Comparison of ENCODE assay signal across 9 cellular contexts in the genomic region with DNA sequence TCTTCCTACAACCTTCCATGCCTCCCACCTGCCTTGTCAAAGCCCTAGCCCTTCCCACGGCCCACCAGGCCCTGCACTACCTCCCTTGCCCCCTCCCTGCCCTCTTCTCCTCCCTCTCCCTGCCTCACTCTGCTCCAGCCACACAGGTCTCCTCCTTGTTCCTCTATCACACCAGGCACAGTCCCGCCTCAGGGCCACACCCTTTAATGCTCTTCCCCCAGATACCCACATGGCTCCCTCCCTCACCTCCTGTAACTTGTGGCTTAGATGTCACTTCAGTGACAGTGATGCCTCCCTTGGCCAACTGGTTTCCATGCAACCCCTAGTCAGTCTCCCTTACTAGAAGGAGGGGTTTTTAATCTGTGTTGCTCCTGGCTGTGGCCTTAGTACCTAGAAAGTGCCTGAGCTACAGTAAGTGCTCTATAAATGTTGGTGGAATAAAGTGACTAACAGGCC. TPM values are rescaled to one million over a fixed set of nuclear protein-coding genes. Genes with fewer than 3 reads are reported as not detected.
DNase-seq lines count a peak whose midpoint lies in the region; ATAC-seq and TF ChIP-seq lines count a peak whose summit lies in the region.
"Had no signal": no experiment of that assay in that cellular context is flagged by ENCODE, and none has a peak within 500 bp of the region (broad histone marks: within the 10 kb centered on the region; RNA-seq: fewer than 3 reads in every experiment).

No MANE protein-coding gene starts in this region.

- H3K4me1 Mint-ChIP-seq in activated T-cell treated with anti-CD3 and anti-CD28 coated beads, Interleukin-2, amount 50 U/mL, for 72 hours (ENCODE audit: low read depth): peaks cover 44% of the 10 kb centered on the region
- H3K4me1 Mint-ChIP-seq in T-helper 17 cell: peaks cover 29% of the 10 kb centered on the region
- peaks cover 51% of the 10 kb centered on the region for H3K4me1 Mint-ChIP-seq in stimulated activated naive CD8-positive, alpha-beta T cell treated with anti-CD3 and anti-CD28 coated beads, Interleukin-15, amount 100 ng/mL, for 72 hours

- H3K36me3 Mint-ChIP-seq in activated T-cell treated with anti-CD3 and anti-CD28 coated beads, Interleukin-2, amount 50 U/mL, for 72 hours (ENCODE audit: insufficient read depth in 2 of 2): peaks cover 5 to 6% of the 10 kb centered on the region in 2 donors
- peaks cover 3% of the 10 kb centered on the region for H3K36me3 Mint-ChIP-seq in T-helper 17 cell (ENCODE audit: low read depth)

- DNase-seq in activated T-cell treated with anti-CD3 and anti-CD28 coated beads, Interleukin-2, amount 50 U/mL, for 72 hours: no peak
- no peak for DNase-seq in activated T-cell treated with anti-CD3 and anti-CD28 coated beads, Interleukin-2, amount 50 U/mL, for 48 hours
- DNase-seq in T-helper 17 cell (no peak), heart left ventricle (no peak), ACHN (no peak), NCI-H128 (lab: John Stamatoyannopoulos, UW; ENCODE audit: unreplicated experiment) (no peak)
- no peak for DNase-seq in stimulated activated naive CD8-positive, alpha-beta T cell treated with anti-CD3 and anti-CD28 coated beads, Interleukin-15, amount 100 ng/mL, for 72 hours
- DNase-seq: activated effector memory CD4-positive, alpha-beta T cell treated with Interleukin-2 at 50 U/mL for 16 hours had no signal

- H3K27me3 ChIP-seq in esophagus (ENCODE audit: control insufficient read depth in 1 of 2, insufficient read depth in 2 of 2, low read length in 2 of 2): no peaks in the 10 kb centered on the region
- no peaks in the 10 kb centered on the region for H3K27me3 ChIP-seq in heart left ventricle

- peak overlapping the region; percentile 35 to 56 for H3K27ac ChIP-seq in esophagus (ENCODE audit: low read depth in 2 of 2, low read length in 1 of 2)
- no peak overlapping the region for H3K27ac ChIP-seq in heart left ventricle

- in situ Hi-C loops in ACHN (cut with HindIII; ENCODE audit: low pct_ligation_motif_present, low pct_unique_long_range_greater_than_20kb, low sequenced_read_pairs): no loop called here

- H3K27ac Mint-ChIP-seq in activated T-cell treated with anti-CD3 and anti-CD28 coated beads, Interleukin-2, amount 50 U/mL, for 72 hours: peak overlapping the region; percentile 40
- H3K27ac Mint-ChIP-seq in T-helper 17 cell: peak overlapping the region; percentile 97
- peak overlapping the region in 1 of 2 donors; percentile 62 for H3K27ac Mint-ChIP-seq in stimulated activated naive CD8-positive, alpha-beta T cell treated with anti-CD3 and anti-CD28 coated beads, Interleukin-15, amount 100 ng/mL, for 72 hours

- peaks cover 0 to 15% of the 10 kb centered on the region in 2 donors for H3K4me1 ChIP-seq in esophagus (ENCODE audit: control insufficient read depth in 2 of 2, insufficient read depth in 2 of 2, low read length in 1 of 2)
- H3K4me1 ChIP-seq in heart left ventricle: peaks cover 0 to 27% (median 15%) of the 10 kb centered on the region in 12 donors

- ATAC-seq in activated T-cell treated with anti-CD3 and anti-CD28 coated beads, Interleukin-2, amount 50 U/mL, for 72 hours (replicated peaks in 1 of 2): no peak
- ATAC-seq in T-helper 17 cell (no peak), heart left ventricle (no peak)
- no peak for ATAC-seq in stimulated activated naive CD8-positive, alpha-beta T cell treated with anti-CD3 and anti-CD28 coated beads, Interleukin-15, amount 100 ng/mL, for 72 hours

- H3K36me3 ChIP-seq in esophagus (ENCODE audit: control insufficient read depth in 2 of 2, insufficient read depth in 2 of 2, low read length in 1 of 2) (peaks cover 0 to 11% of the 10 kb centered on the region in 2 donors), heart left ventricle (peaks cover 0 to 42% (median 34%) of the 10 kb centered on the region in 9 donors)

- WGBS in esophagus, 2 donors: 41 to 53% methylated on average over 2 of the region's 2 CpGs
- 67 to 91% (median 82%) methylated on average over 2 of the region's 2 CpGs for WGBS in heart left ventricle, 4 donors

- H3K4me3 Mint-ChIP-seq in activated T-cell treated with anti-CD3 and anti-CD28 coated beads, Interleukin-2, amount 50 U/mL, for 72 hours: peak overlapping the region; percentile 78 to 97
- peak overlapping the region; percentile 78 for H3K4me3 Mint-ChIP-seq in T-helper 17 cell
- H3K4me3 Mint-ChIP-seq in stimulated activated naive CD8-positive, alpha-beta T cell treated with anti-CD3 and anti-CD28 coated beads, Interleukin-15, amount 100 ng/mL, for 72 hours: peak overlapping the region; percentile 99

- H3K9me3 ChIP-seq in T-helper 17 cell (ENCODE audit: control insufficient read depth, low read length, poor library complexity, severe bottlenecking) (no peaks in the 10 kb centered on the region), esophagus (ENCODE audit: control insufficient read depth in 2 of 2, insufficient read depth in 1 of 2, low read depth in 1 of 2, low read length in 1 of 2) (no peaks in the 10 kb centered on the region), heart left ventricle (no peaks in the 10 kb centered on the region)

- intact Hi-C loops in heart left ventricle (cut with DNase I): loop anchor here in 4 of 10 donors (5.0 to 10.0 kb wide), 4 partner anchors 39 to 196 kb away; partner anchors contain the start of genes EEF2 (in 3 of the 4) and PIAS4 (in 1 of the 4)

- TF ChIP-seq CTCF in heart left ventricle (IDR thresholded peaks at IDR 0.05): no peak

- no peak for TF ChIP-seq POLR2A in heart left ventricle (IDR thresholded peaks at IDR 0.05)

- no peaks in the 10 kb centered on the region for H3K27me3 Mint-ChIP-seq in activated T-cell treated with anti-CD3 and anti-CD28 coated beads, Interleukin-2, amount 50 U/mL, for 72 hours (ENCODE audit: low read depth)
- H3K27me3 Mint-ChIP-seq in T-helper 17 cell: no peaks in the 10 kb centered on the region
- H3K27me3 Mint-ChIP-seq in stimulated activated naive CD8-positive, alpha-beta T cell treated with anti-CD3 and anti-CD28 coated beads, Interleukin-15, amount 100 ng/mL, for 72 hours: no peaks in the 10 kb centered on the region

- no peaks in the 10 kb centered on the region for H3K9me3 Mint-ChIP-seq in activated T-cell treated with anti-CD3 and anti-CD28 coated beads, Interleukin-2, amount 50 U/mL, for 72 hours
- no peaks in the 10 kb centered on the region for H3K9me3 Mint-ChIP-seq in stimulated activated naive CD8-positive, alpha-beta T cell treated with anti-CD3 and anti-CD28 coated beads, Interleukin-15, amount 100 ng/mL, for 72 hours

- H3K4me3 ChIP-seq in esophagus (ENCODE audit: low read depth in 1 of 2, low read length in 2 of 2): no peak overlapping the region
- peak overlapping the region in 4 of 12 donors; percentile 74 to 90 (median 87) for H3K4me3 ChIP-seq in heart left ventricle

RNA-seq across cellular contexts. Expression of gene SIRT6, which starts 1.3 kb away (rescaled TPM):
- total RNA-seq in activated T-cell treated with anti-CD3 and anti-CD28 coated beads, Interleukin-2, amount 50 U/mL, for 72 hours: 10 to 100 TPM; 44.1 to 45.9 TPM
- 10 to 100 TPM; 18.5 to 21.8 TPM for total RNA-seq in T-helper 17 cell
- 10 to 100 TPM; 16.9 to 22.0 TPM for polyA plus RNA-seq in esophagus
- total RNA-seq in heart left ventricle: 10 to 100 TPM; 10.2 to 16.7 (median 12.7) TPM
- 10 to 100 TPM; 15.6 to 29.0 TPM for polyA plus RNA-seq in heart left ventricle

RNA-seq across cellular contexts. Expression of gene ANKRD24, which starts 1.4 kb away (rescaled TPM):
- 1 to 10 TPM; 2.8 to 4.1 TPM for total RNA-seq in activated T-cell treated with anti-CD3 and anti-CD28 coated beads, Interleukin-2, amount 50 U/mL, for 72 hours
- under 1 TPM; 0.75 to 0.91 TPM for total RNA-seq in T-helper 17 cell
- under 1 TPM; 0.21 to 0.59 TPM for polyA plus RNA-seq in esophagus
- total RNA-seq in heart left ventricle: 1 to 10 TPM in 2 of 9 donors, under 1 TPM in 4, not detected in 3; 0.23 to 1.4 (median 0.51) TPM
- under 1 TPM; 0.12 to 0.30 TPM for polyA plus RNA-seq in heart left ventricle

RNA-seq across cellular contexts. Expression of gene CREB3L3, which starts 27.6 kb away (rescaled TPM):
- under 1 TPM in 1 of 2 donors, not detected in 1; 0.10 TPM for total RNA-seq in activated T-cell treated with anti-CD3 and anti-CD28 coated beads, Interleukin-2, amount 50 U/mL, for 72 hours
- total RNA-seq in T-helper 17 cell (under 1 TPM in 1 of 2 donors, not detected in 1; 0.82 TPM), heart left ventricle (not detected)
- polyA plus RNA-seq in esophagus (not detected), heart left ventricle (not detected)

RNA-seq across cellular contexts. Expression of gene EBI3, which starts 48.2 kb away (rescaled TPM):
- total RNA-seq in activated T-cell treated with anti-CD3 and anti-CD28 coated beads, Interleukin-2, amount 50 U/mL, for 72 hours: 10 to 100 TPM; 21.8 to 29.9 TPM
- total RNA-seq in T-helper 17 cell (not detected), heart left ventricle (1 to 10 TPM in 4 of 9 donors, under 1 TPM in 5; 0.27 to 5.6 (median 0.54) TPM)
- polyA plus RNA-seq in esophagus (under 1 TPM; 0.53 to 0.92 TPM), heart left ventricle (1 to 10 TPM in 1 of 2 donors, under 1 TPM in 1; 0.88 to 1.4 TPM)

RNA-seq across cellular contexts. Expression of gene MAP2K2, which starts 57.2 kb away (rescaled TPM):
- 100 to 1,000 TPM; 144 to 157 TPM for total RNA-seq in activated T-cell treated with anti-CD3 and anti-CD28 coated beads, Interleukin-2, amount 50 U/mL, for 72 hours
- total RNA-seq in T-helper 17 cell (10 to 100 TPM; 94.3 to 94.6 TPM), heart left ventricle (100 to 1,000 TPM in 7 of 9 donors, 10 to 100 TPM in 2; 95.3 to 154 (median 108) TPM)
- polyA plus RNA-seq in esophagus (100 to 1,000 TPM; 120 to 127 TPM), heart left ventricle (100 to 1,000 TPM; 131 to 204 TPM)

Comparison
In these comparisons a context has a peak if more than half of its experiments do, and no peak if none do; other contexts are left out.
1. H3K27ac ChIP-seq: peak in esophagus (2 of 2); none in heart left ventricle (0 of 12).
2. Peak in every context shown above with its lines, with median percentiles within 50 percentile points of each other: H3K4me3 Mint-ChIP-seq.